ENCODE assay signal across 8 cellular contexts in the genomic region with DNA sequence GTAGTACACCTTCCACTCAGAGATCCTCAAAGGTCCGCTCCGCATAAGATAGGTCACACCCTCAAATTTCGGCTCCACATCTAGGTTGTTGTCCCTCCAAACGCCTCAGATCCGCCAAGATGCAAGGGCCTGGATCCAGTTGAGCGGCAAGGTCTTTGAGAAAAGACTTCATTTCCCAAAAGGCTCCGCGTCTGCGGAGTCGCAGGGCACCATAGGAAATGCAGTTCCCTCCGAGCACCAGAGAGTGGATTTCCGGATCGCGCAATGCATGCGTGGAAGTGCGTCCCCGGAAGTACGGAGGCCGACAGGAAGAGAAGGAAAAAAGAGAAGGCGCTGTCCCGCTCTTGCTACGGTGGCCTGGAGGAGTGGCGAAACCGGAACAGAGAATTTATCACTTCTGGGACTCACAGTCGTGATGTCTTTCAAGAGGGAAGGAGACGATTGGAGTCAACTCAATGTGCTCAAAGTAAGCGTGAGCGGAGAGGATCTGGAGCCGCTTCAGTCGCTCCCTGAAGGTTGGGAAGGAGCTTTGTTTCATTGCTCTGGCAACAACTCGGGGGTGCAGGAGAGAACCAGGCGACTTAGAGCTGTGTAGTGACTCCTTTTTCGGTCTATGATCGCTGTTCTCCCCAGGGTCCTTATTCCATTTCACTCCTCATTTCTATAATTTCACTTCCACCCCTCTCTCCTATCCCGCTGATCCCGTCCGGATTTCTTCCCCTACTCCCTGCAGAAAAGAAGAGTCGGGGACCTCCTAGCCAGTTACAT. TPM values are rescaled to one million over a fixed set of nuclear protein-coding genes. Genes with fewer than 3 reads are reported as not detected.
DNase-seq lines count a peak whose midpoint lies in the region; ATAC-seq and TF ChIP-seq lines count a peak whose summit lies in the region.

A gene with protein sequence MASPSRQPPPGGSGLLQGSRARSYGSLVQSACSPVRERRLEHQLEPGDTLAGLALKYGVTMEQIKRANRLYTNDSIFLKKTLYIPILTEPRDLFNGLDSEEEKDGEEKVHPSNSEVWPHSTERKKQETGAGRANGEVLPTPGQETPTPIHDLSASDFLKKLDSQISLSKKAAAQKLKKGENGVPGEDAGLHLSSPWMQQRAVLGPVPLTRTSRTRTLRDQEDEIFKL (minus strand): TSS at position 165 of the 768 bp plus-strand sequence. CDS start 644 bp downstream, outside the sequence.
A gene with protein sequence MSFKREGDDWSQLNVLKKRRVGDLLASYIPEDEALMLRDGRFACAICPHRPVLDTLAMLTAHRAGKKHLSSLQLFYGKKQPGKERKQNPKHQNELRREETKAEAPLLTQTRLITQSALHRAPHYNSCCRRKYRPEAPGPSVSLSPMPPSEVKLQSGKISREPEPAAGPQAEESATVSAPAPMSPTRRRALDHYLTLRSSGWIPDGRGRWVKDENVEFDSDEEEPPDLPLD (plus strand): TSS at position 407 of the 768 bp plus-strand sequence. CDS start 9 bp downstream, at position 416.

- H3K4me1 ChIP-seq in Peyer's patch (peaks cover 0 to 19% (median 8%) of the 10 kb centered on the region in 4 donors), esophagus squamous epithelium (peaks cover 6 to 39% (median 18%) of the 10 kb centered on the region in 3 donors), muscle layer of duodenum (ENCODE audit: control insufficient read depth in 1 of 2, insufficient read depth in 2 of 2, low read length in 2 of 2) (peaks cover 10 to 24% of the 10 kb centered on the region in 2 donors)

- TF ChIP-seq CTCF in Peyer's patch (IDR thresholded peaks at IDR 0.05) (peak in 4 of 6 experiments; percentile 33 to 54 (median 38)), esophagus squamous epithelium (IDR thresholded peaks at IDR 0.05) (peak in 4 of 6 experiments; percentile 39 to 80 (median 42))

- WGBS in esophagus squamous epithelium, 2 donors = 0% methylated on average over 35 to 36 of the region's 38 CpGs

- peak; percentile 88 for ATAC-seq in GM21786 (IDR thresholded peaks at IDR 0.05; ENCODE audit: unreplicated experiment)

- H3K27me3 ChIP-seq in Peyer's patch (no peaks in the 10 kb centered on the region), esophagus squamous epithelium (no peaks in the 10 kb centered on the region), muscle layer of duodenum (ENCODE audit: low read depth, low read length) (no peaks in the 10 kb centered on the region)

- DNase-seq in DMS79 treated with DMSO at 0.1 percent for 48 hours (lab: John Stamatoyannopoulos, UW) (peak; percentile 99), Peyer's patch (peak; percentile 95 to 99 (median 96)), activated T-helper 1 cell treated with Interleukin-2 at 50 U/mL for 16 hours (ENCODE audit: low read depth) (peak; percentile 91), esophagus squamous epithelium (lab: John Stamatoyannopoulos, UW) (peak; percentile 93)
- peak; percentile 88 for DNase-seq in stimulated activated CD8-positive, alpha-beta memory T cell treated with anti-CD3 and anti-CD28 coated beads, Interleukin-7, amount 100 ng/mL, for 24 hours (ENCODE audit: low read depth)

- peaks cover 42% of the 10 kb centered on the region for H3K36me3 ChIP-seq in KOPT-K1 (ENCODE audit: insufficient read depth, low read length)
- peaks cover 0 to 34% (median 0%) of the 10 kb centered on the region in 3 donors for H3K36me3 ChIP-seq in Peyer's patch
- H3K36me3 ChIP-seq in esophagus squamous epithelium = peaks cover 0 to 56% (median 14%) of the 10 kb centered on the region in 3 donors
- H3K36me3 ChIP-seq in muscle layer of duodenum (ENCODE audit: control insufficient read depth in 1 of 2, insufficient read depth in 2 of 2, low read length in 2 of 2) = peaks cover 14 to 46% of the 10 kb centered on the region in 2 donors

- intact Hi-C loops in esophagus squamous epithelium (cut with DNase I) = no loop called here

- peak within 1 kb of the TSS; percentile 74 to 88 (median 77) for H3K4me3 ChIP-seq in Peyer's patch
- peak within 1 kb of the TSS; percentile 65 to 76 (median 70) for H3K4me3 ChIP-seq in esophagus squamous epithelium
- H3K4me3 ChIP-seq in muscle layer of duodenum (ENCODE audit: low read depth in 1 of 2, low read length in 2 of 2) = peak within 1 kb of the TSS; percentile 94 to 99

- H3K9me3 ChIP-seq in KOPT-K1 (ENCODE audit: insufficient read depth, low read length, poor library complexity, severe bottlenecking) (no peaks in the 10 kb centered on the region), Peyer's patch (no peaks in the 10 kb centered on the region), esophagus squamous epithelium (no peaks in the 10 kb centered on the region), muscle layer of duodenum (ENCODE audit: control insufficient read depth in 1 of 2, low read length in 2 of 2) (no peaks in the 10 kb centered on the region)

- H3K27ac ChIP-seq in KOPT-K1 (ENCODE audit: low read depth, low read length, poor library complexity, severe bottlenecking) (peak within 1 kb of the TSS; percentile 76), Peyer's patch (peak within 1 kb of the TSS; percentile 79 to 84 (median 82)), esophagus squamous epithelium (peak within 1 kb of the TSS; percentile 81 to 94 (median 88)), muscle layer of duodenum (ENCODE audit: low read length) (peak within 1 kb of the TSS; percentile 89)

- peak; percentile 9 to 50 for TF ChIP-seq POLR2A in Peyer's patch (IDR thresholded peaks at IDR 0.05)
- peak in 2 of 4 donors; percentile 44 to 88 for TF ChIP-seq POLR2A in esophagus squamous epithelium (IDR thresholded peaks at IDR 0.05)

RNA-seq across cellular contexts. Expression of the first gene that starts in this region (rescaled TPM):
- total RNA-seq in Peyer's patch (10 to 100 TPM in 2 of 4 donors, 1 to 10 TPM in 2; 6.0 to 11.7 (median 10.2) TPM), esophagus squamous epithelium (1 to 10 TPM; 4.6 to 8.8 (median 5.9) TPM)

RNA-seq across cellular contexts. Expression of the second gene that starts in this region (rescaled TPM):
- total RNA-seq in Peyer's patch (10 to 100 TPM; 16.1 to 48.9 (median 36.9) TPM), esophagus squamous epithelium (10 to 100 TPM; 15.2 to 29.8 (median 18.5) TPM)

Comparison
In these comparisons a context has a peak if more than half of its experiments do, and no peak if none do; other contexts are left out.
1. Peak in every context shown above with its lines: DNase-seq, ATAC-seq, H3K4me3 ChIP-seq and H3K27ac ChIP-seq.